ENCODE assay signal across 23 cellular contexts in the genomic region with DNA sequence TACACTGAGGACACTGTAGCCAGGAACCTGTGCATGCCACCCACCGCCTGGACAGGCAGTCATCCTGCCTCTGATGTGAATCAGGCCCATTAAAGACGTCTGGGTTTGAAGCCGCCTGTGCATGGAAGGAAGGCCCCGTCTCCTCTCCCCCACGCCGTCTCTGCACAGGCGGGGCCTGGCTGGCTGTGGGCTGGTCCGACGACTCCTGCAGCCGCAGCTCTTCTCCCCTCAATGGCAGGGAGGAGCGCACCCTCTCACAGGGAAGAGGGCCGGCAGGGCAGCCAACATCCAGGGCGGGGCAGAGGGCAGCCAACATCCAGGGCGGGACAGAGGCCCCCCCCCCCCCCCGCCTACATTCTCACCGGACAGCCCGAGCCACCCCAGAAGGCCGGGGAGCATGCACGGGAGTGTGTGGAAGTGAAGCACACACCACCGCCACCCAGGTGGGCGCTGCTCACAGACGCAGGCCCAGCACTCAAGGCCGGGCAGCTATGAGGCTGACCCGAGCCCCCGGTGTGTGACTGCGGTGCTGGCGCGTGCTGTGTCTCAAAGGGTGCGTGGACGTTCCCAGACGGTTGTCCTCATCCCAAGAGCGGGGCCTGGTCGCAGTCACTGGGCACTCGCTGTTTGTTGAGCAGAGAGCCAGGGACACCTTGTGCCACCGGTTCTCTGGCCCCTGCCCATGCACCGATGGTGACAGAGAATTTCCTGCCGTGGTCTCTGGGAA. TPM values are rescaled to one million over a fixed set of nuclear protein-coding genes. Genes with fewer than 3 reads are reported as not detected.
DNase-seq lines count a peak whose midpoint lies in the region; ATAC-seq and TF ChIP-seq lines count a peak whose summit lies in the region.
"Had no signal": no experiment of that assay in that cellular context is flagged by ENCODE, and none has a peak within 500 bp of the region (broad histone marks: within the 10 kb centered on the region; RNA-seq: fewer than 3 reads in every experiment).

No MANE protein-coding gene starts in this region.

- DNase-seq in BE2C, result peak; percentile 16
- peak; percentile 71 for DNase-seq in H7
- DNase-seq in left ventricle myocardium inferior, result no peak
- peak; percentile 49 for DNase-seq in left kidney (ENCODE audit: low read depth, low spot score)
- DNase-seq in GM19238 (ENCODE audit: insufficient read length, low spot score), result no peak
- no peak for DNase-seq in lower leg skin (ENCODE audit: low spot score in 2 of 2)
- DNase-seq: Caco-2; CD8-positive, alpha-beta T cell; GOT3; HCEC 1CT; NCI-H1092; NCI-H1417 treated with DMSO at 0.1 percent for 48 hours; NCI-H1694 treated with DMSO at 0.1 percent for 48 hours; NCI-H2081; NCI-H2227 treated with DMSO at 0.1 percent for 48 hours; NCI-H526 treated with DMSO at 0.1 percent for 48 hours; PC-9; SHP77 had no signal

- TF ChIP-seq CTCF in BE2C (IDR thresholded peaks at IDR 0.05; ENCODE audit: low read depth, low read length) (no peak), left ventricle myocardium inferior (IDR thresholded peaks at IDR 0.05; ENCODE audit: borderline replicate concordance) (no peak), lower leg skin (IDR thresholded peaks at IDR 0.05) (no peak)

- ATAC-seq in HG03159 (IDR thresholded peaks at IDR 0.05; ENCODE audit: unreplicated experiment) (no peak), GM21360 (IDR thresholded peaks at IDR 0.05; ENCODE audit: unreplicated experiment) (no peak)
- ATAC-seq: CD8-positive, alpha-beta T cell had no signal

- peak overlapping the region; percentile 73 for H3K27ac ChIP-seq in left ventricle myocardium inferior (replicated peaks)
- H3K27ac ChIP-seq: C4-2B, HL-60, PC-9, SK-N-MC had no signal

- H3K4me3 ChIP-seq in BE2C (ENCODE audit: low read depth, low read length) (no peak overlapping the region), H7 (ENCODE audit: insufficient read depth, low read depth, low read length) (no peak overlapping the region), left ventricle myocardium inferior (no peak overlapping the region), lower leg skin (ENCODE audit: low read depth, poor library complexity, severe bottlenecking) (no peak overlapping the region)
- H3K4me3 ChIP-seq: PC-9, SK-N-MC had no signal

- H3K36me3 ChIP-seq in BE2C, result no peaks in the 10 kb centered on the region
- H3K36me3 ChIP-seq in H7 (replicated peaks; ENCODE audit: control insufficient read depth, insufficient read depth, low read length), result no peaks in the 10 kb centered on the region; the same call in none of the 2 replicates
- peaks cover 25% of the 10 kb centered on the region for H3K36me3 ChIP-seq in left ventricle myocardium inferior

- no peak for TF ChIP-seq POLR2A in lower leg skin (IDR thresholded peaks at IDR 0.05)

- 73 to 77% methylated on average over 23 to 24 of the region's 37 CpGs for WGBS in lower leg skin, 2 donors

- H3K4me1 ChIP-seq in BE2C (no peaks in the 10 kb centered on the region), left ventricle myocardium inferior (peaks cover 22% of the 10 kb centered on the region)

- intact Hi-C loops in left ventricle myocardium inferior (cut with micrococcal nuclease), result no loop called here
- intact Hi-C loops in lower leg skin (cut with DNase I; ENCODE audit: low total_unique reads), result no loop called here

- H3K27me3 ChIP-seq in BE2C (no peaks in the 10 kb centered on the region), H7 (ENCODE audit: control insufficient read depth, insufficient read depth, low read length) (no peaks in the 10 kb centered on the region), left ventricle myocardium inferior (ENCODE audit: low read depth) (no peaks in the 10 kb centered on the region)

- no peaks in the 10 kb centered on the region for H3K9me3 ChIP-seq in BE2C
- H3K9me3 ChIP-seq in left ventricle myocardium inferior (replicated peaks), result no peaks in the 10 kb centered on the region
- H3K9me3 ChIP-seq: Caco-2 had no signal

RNA-seq across cellular contexts. Expression of gene DPYSL4, which starts 19.1 kb away (rescaled TPM):
- 15.0 TPM for polyA plus RNA-seq in BE2C (2012; ENCODE audit: insufficient read depth, insufficient read length, low read depth)
- 7.6 and 9.1 TPM in 2 replicates for total RNA-seq in H7 (2014; rRNA removed; shearing (Covaris generic))
- total RNA-seq in left ventricle myocardium inferior, result 42.8 TPM
- 1 to 10 TPM in 2 of 4 donors, not detected in 2; 1.1 to 1.3 TPM for total RNA-seq in lower leg skin
- total RNA-seq: Caco-2 had no signal

Comparison
In these comparisons a context has a peak if more than half of its experiments do, and no peak if none do; other contexts are left out.
1. DNase-seq: peak in BE2C (single experiment), H7 (single experiment) and left kidney (single experiment); none in left ventricle myocardium inferior (single experiment), GM19238 (single experiment) and lower leg skin (0 of 2).